Comparison of ENCODE assay signal across 19 cellular contexts in the genomic region with DNA sequence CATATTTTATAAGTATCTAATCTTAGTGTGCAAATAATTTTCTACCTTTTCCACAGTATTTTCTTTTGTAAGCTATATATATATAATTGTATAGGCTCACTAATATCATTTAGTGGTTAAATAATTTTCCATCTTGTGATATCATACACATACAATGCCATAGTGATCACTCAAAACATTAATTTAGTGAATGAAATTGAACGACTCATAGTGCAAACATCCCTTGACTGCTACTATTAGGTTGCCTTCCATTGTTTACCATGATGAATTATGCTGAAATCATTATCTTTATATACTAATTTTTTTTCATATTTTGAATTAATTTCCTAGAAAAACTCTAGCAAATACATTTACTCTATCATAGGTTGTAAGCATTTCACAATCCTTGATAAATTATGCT.
"Had no signal": no experiment of that assay in that cellular context is flagged by ENCODE, and none has a peak within 500 bp of the region (broad histone marks: within the 10 kb centered on the region; RNA-seq: fewer than 3 reads in every experiment).

No MANE protein-coding gene starts in this region.

- ATAC-seq: effector memory CD8-positive, alpha-beta T cell; esophagus mucosa; left cardiac atrium; lower lobe of right lung; naive thymus-derived CD4-positive, alpha-beta T cell; psoas muscle; sciatic nerve; stimulated activated memory B cell treated with anti-CD40 and anti-IgM and Interleukin-4, amounts not matched to agents 10 μg/mL and 1 μg/mL and 100 μg/mL, for 72 hours; upper lobe of right lung had no signal

- H3K36me3 ChIP-seq: left ventricle myocardium inferior, lower lobe of right lung, tibial nerve, upper lobe of right lung, vagina had no signal

- H3K4me3 ChIP-seq: left ventricle myocardium inferior, lower lobe of right lung, psoas muscle, spleen, tibial nerve, upper lobe of right lung, vagina had no signal

- H3K27me3 ChIP-seq: spleen, tibial nerve, upper lobe of right lung, vagina had no signal

- DNase-seq: effector memory CD8-positive, alpha-beta T cell; immature natural killer cell; left cardiac atrium; left ventricle myocardium inferior; lower lobe of right lung; mesendoderm; naive thymus-derived CD4-positive, alpha-beta T cell; nephron progenitor cell; psoas muscle; spleen; stimulated activated CD4-positive, alpha-beta T cell treated with anti-CD3 and anti-CD28 coated beads, Interleukin-15, amount 100 ng/mL, for 24 hours; stimulated activated CD4-positive, alpha-beta T cell treated with anti-CD3 and anti-CD28 coated beads, Interleukin-1b, Interleukin-23, amount 100 ng/mL, for 48 hours; stimulated activated CD4-positive, alpha-beta T cell treated with anti-CD3 and anti-CD28 coated beads, Interleukin-4, amount 100 ng/mL, for 24 hours; upper lobe of right lung had no signal

- H3K9me3 ChIP-seq: lower lobe of right lung, psoas muscle, upper lobe of right lung, vagina had no signal

- H3K27ac ChIP-seq: left ventricle myocardium inferior, lower lobe of right lung, psoas muscle, spleen, tibial nerve, upper lobe of right lung, vagina had no signal

- H3K4me1 ChIP-seq: left ventricle myocardium inferior, lower lobe of right lung, psoas muscle, spleen, tibial nerve, upper lobe of right lung, vagina had no signal
